ENCODE assay signal across 20 cellular contexts in the genomic region with DNA sequence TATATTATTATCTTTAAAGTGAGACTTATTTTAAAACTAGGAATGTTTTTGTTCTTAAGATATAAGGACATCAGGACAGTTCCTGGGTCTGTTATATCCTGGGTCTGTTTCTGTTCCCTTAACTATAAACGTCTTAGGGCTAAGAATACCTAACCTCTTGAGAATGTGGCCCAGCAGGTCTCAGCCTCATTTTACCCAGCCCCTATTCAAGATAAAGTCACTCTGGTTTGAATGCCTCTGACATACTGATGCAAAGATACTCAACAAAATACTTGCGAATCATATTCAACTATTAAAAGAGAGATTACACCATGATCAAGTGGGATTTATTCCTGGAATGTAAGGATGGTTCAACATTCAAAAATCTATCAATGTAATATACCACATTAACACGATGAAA. TPM values are rescaled to one million over a fixed set of nuclear protein-coding genes. Genes with fewer than 3 reads are reported as not detected.
DNase-seq lines count a peak whose midpoint lies in the region; ATAC-seq and TF ChIP-seq lines count a peak whose summit lies in the region.
"Had no signal": no experiment of that assay in that cellular context is flagged by ENCODE, and none has a peak within 500 bp of the region (broad histone marks: within the 10 kb centered on the region; RNA-seq: fewer than 3 reads in every experiment).

No MANE protein-coding gene starts in this region.

- H3K4me3 ChIP-seq in CD8-positive, alpha-beta memory T cell (ENCODE audit: low read length): no peak overlapping the region
- H3K4me3 ChIP-seq in epithelial cell of esophagus (ENCODE audit: low read length): no peak overlapping the region
- H3K4me3 ChIP-seq: Peyer's patch had no signal

- no peak for TF ChIP-seq CTCF in epithelial cell of esophagus (IDR thresholded peaks at IDR 0.05; ENCODE audit: insufficient read depth, low read depth, low read length, missing control alignments)
- TF ChIP-seq CTCF in type B pancreatic cell (conservative IDR thresholded peaks at IDR 0.05): no peak

- ATAC-seq in activated naive CD8-positive, alpha-beta T cell treated with anti-CD3 and anti-CD28 coated beads, Interleukin-2, amount 50 U/mL, for 24 hours: no peak

- H3K36me3 ChIP-seq in CD8-positive, alpha-beta memory T cell (ENCODE audit: insufficient read depth, low read length): peaks cover 4% of the 10 kb centered on the region
- H3K36me3 ChIP-seq: BE2C, Peyer's patch had no signal

- no peak for DNase-seq in activated naive CD8-positive, alpha-beta T cell treated with anti-CD3 and anti-CD28 coated beads, Interleukin-2, amount 50 U/mL, for 24 hours
- DNase-seq in CD8-positive, alpha-beta memory T cell: no peak
- DNase-seq in epithelial cell of esophagus (ENCODE audit: low read depth) (peak; percentile 16), type B pancreatic cell (ENCODE audit: extremely low spot score, unreplicated experiment) (no peak), NCI-H1694 treated with DMSO at 0.1 percent for 48 hours (lab: John Stamatoyannopoulos, UW) (no peak)
- no peak for DNase-seq in NK-92 treated with Interleukin-12 subunit alpha and Interleukin-12 subunit beta, amount 100 ng/mL, for 24 hours (lab: John Stamatoyannopoulos, UW)
- DNase-seq: BE2C; Calu3; CD4-positive, alpha-beta memory T cell; H7; IMR-90; NCI-H1105; NCI-H2081 treated with DMSO at 0.1 percent for 48 hours; NCI-H2171 treated with DMSO at 0.1 percent for 48 hours; NCI-H524 treated with DMSO at 0.1 percent for 48 hours; NCI-H82; Peyer's patch had no signal

- no peaks in the 10 kb centered on the region for H3K9me3 Mint-ChIP-seq in activated naive CD8-positive, alpha-beta T cell (ENCODE audit: low read depth)
- peaks cover 10% of the 10 kb centered on the region for H3K9me3 Mint-ChIP-seq in activated naive CD8-positive, alpha-beta T cell treated with anti-CD3 and anti-CD28 coated beads, Interleukin-2, amount 50 U/mL, for 24 hours
- H3K9me3 Mint-ChIP-seq in CD8-positive, alpha-beta memory T cell: no peaks in the 10 kb centered on the region
- peaks cover 9% of the 10 kb centered on the region for H3K9me3 Mint-ChIP-seq in type B pancreatic cell
- H3K9me3 Mint-ChIP-seq: CD4-positive, alpha-beta memory T cell had no signal

- no peak overlapping the region for H3K27ac ChIP-seq in CD8-positive, alpha-beta memory T cell (ENCODE audit: low read depth, low read length)
- H3K27ac ChIP-seq: Peyer's patch had no signal

- no peaks in the 10 kb centered on the region for H3K9me3 ChIP-seq in CD8-positive, alpha-beta memory T cell (ENCODE audit: low read length)
- H3K9me3 ChIP-seq: BE2C, Peyer's patch had no signal

- no peak overlapping the region for H3K4me3 Mint-ChIP-seq in activated naive CD8-positive, alpha-beta T cell
- no peak overlapping the region for H3K4me3 Mint-ChIP-seq in activated naive CD8-positive, alpha-beta T cell treated with anti-CD3 and anti-CD28 coated beads, Interleukin-2, amount 50 U/mL, for 24 hours
- no peak overlapping the region for H3K4me3 Mint-ChIP-seq in CD8-positive, alpha-beta memory T cell
- H3K4me3 Mint-ChIP-seq in type B pancreatic cell: peak overlapping the region; percentile 27

- H3K36me3 Mint-ChIP-seq in activated naive CD8-positive, alpha-beta T cell: peaks cover 21% of the 10 kb centered on the region
- H3K36me3 Mint-ChIP-seq in activated naive CD8-positive, alpha-beta T cell treated with anti-CD3 and anti-CD28 coated beads, Interleukin-2, amount 50 U/mL, for 24 hours (ENCODE audit: low read depth): peaks cover 45% of the 10 kb centered on the region
- peaks cover 0 to 54% (median 18%) of the 10 kb centered on the region in 3 donors for H3K36me3 Mint-ChIP-seq in CD8-positive, alpha-beta memory T cell
- H3K36me3 Mint-ChIP-seq in type B pancreatic cell: peaks cover 4% of the 10 kb centered on the region

- H3K27me3 ChIP-seq in CD8-positive, alpha-beta memory T cell (ENCODE audit: insufficient read depth, low read length, poor library complexity, severe bottlenecking): no peaks in the 10 kb centered on the region
- H3K27me3 ChIP-seq: BE2C, Peyer's patch had no signal

- peaks cover 52% of the 10 kb centered on the region for H3K4me1 ChIP-seq in CD8-positive, alpha-beta memory T cell (ENCODE audit: insufficient read depth, low read length)

- peaks cover 71% of the 10 kb centered on the region for H3K4me1 Mint-ChIP-seq in activated naive CD8-positive, alpha-beta T cell (ENCODE audit: low read depth)
- peaks cover 66% of the 10 kb centered on the region for H3K4me1 Mint-ChIP-seq in activated naive CD8-positive, alpha-beta T cell treated with anti-CD3 and anti-CD28 coated beads, Interleukin-2, amount 50 U/mL, for 24 hours
- peaks cover 74 to 84% (median 84%) of the 10 kb centered on the region in 3 donors for H3K4me1 Mint-ChIP-seq in CD8-positive, alpha-beta memory T cell
- peaks cover 10% of the 10 kb centered on the region for H3K4me1 Mint-ChIP-seq in type B pancreatic cell (ENCODE audit: unreplicated experiment)

- H3K27me3 Mint-ChIP-seq in activated naive CD8-positive, alpha-beta T cell: no peaks in the 10 kb centered on the region
- H3K27me3 Mint-ChIP-seq in activated naive CD8-positive, alpha-beta T cell treated with anti-CD3 and anti-CD28 coated beads, Interleukin-2, amount 50 U/mL, for 24 hours: no peaks in the 10 kb centered on the region
- peaks cover 0 to 2% of the 10 kb centered on the region in 2 donors for H3K27me3 Mint-ChIP-seq in CD8-positive, alpha-beta memory T cell
- H3K27me3 Mint-ChIP-seq in type B pancreatic cell: no peaks in the 10 kb centered on the region
- H3K27me3 Mint-ChIP-seq: CD4-positive, alpha-beta memory T cell had no signal

- H3K27ac Mint-ChIP-seq in activated naive CD8-positive, alpha-beta T cell: peak overlapping the region; percentile 2
- H3K27ac Mint-ChIP-seq in activated naive CD8-positive, alpha-beta T cell treated with anti-CD3 and anti-CD28 coated beads, Interleukin-2, amount 50 U/mL, for 24 hours: no peak overlapping the region
- H3K27ac Mint-ChIP-seq in CD8-positive, alpha-beta memory T cell: peak overlapping the region; percentile 12 to 72 (median 41)
- H3K27ac Mint-ChIP-seq in type B pancreatic cell: peak overlapping the region; percentile 85

- POLR2A ChIA-PET in CD8-positive, alpha-beta memory T cell (lab: Charles Lee): interaction anchor here (0.7 kb wide), 1 partner anchor 37 kb away, joined by 5 read pairs; no protein-coding TSS in a partner anchor

- CTCF ChIA-PET in CD8-positive, alpha-beta memory T cell (lab: Charles Lee): no interaction called here

RNA-seq across cellular contexts. Expression of a gene that starts 51.0 kb away (rescaled TPM):
- 100 to 1,000 TPM; 113 to 118 TPM for total RNA-seq in CD8-positive, alpha-beta memory T cell
- polyA plus RNA-seq in CD8-positive, alpha-beta memory T cell: 170 TPM
- total RNA-seq in type B pancreatic cell (ENCODE audit: low replicate concordance): 15.2 and 25.0 TPM in 2 replicates

RNA-seq across cellular contexts. Expression of a gene that starts 56.9 kb away (rescaled TPM):
- total RNA-seq in CD8-positive, alpha-beta memory T cell: not detected
- polyA plus RNA-seq in CD8-positive, alpha-beta memory T cell: not detected
- total RNA-seq in type B pancreatic cell (ENCODE audit: low replicate concordance): not detected in 2 replicates
- total RNA-seq: A673; Calu3; CD4-positive, alpha-beta memory T cell; H7; IMR-90; OCI-LY7; Peyer's patch had no signal
- polyA plus RNA-seq: CD4-positive, alpha-beta memory T cell; IMR-90 had no signal
